In genomic region chr4:93828830-93829530, GRCh38 we compare ENCODE assay signal across 9 cellular contexts. TPM values are rescaled to one million over a fixed set of nuclear protein-coding genes. Genes with fewer than 3 reads are reported as not detected.
A peak's percentile ranks its signal among the peaks of the same experiment; 100 is the strongest.
DNase-seq lines count a peak whose midpoint lies in the region; ATAC-seq and TF ChIP-seq lines count a peak whose summit lies in the region.
"Had no signal": no experiment of that assay in that cellular context is flagged by ENCODE, and none has a peak within 500 bp of the region (broad histone marks: within the 10 kb centered on the region; RNA-seq: fewer than 3 reads in every experiment).

No MANE protein-coding gene starts in this region.

- H3K9me3 Mint-ChIP-seq in activated T-cell treated with anti-CD3 and anti-CD28 coated beads, Interleukin-2, amount 50 U/mL, for 72 hours: no peaks in the 10 kb centered on the region

- intact Hi-C loops in lower lobe of right lung (cut with DNase I): no loop called here

- H3K9me3 ChIP-seq in lower lobe of right lung: no peaks in the 10 kb centered on the region

- in situ Hi-C loops in astrocyte of the cerebellum (cut with HindIII; ENCODE audit: low sequenced_read_pairs): no loop called here

- H3K4me1 ChIP-seq in lower lobe of right lung (peaks cover 19% of the 10 kb centered on the region), urinary bladder (ENCODE audit: insufficient read depth) (no peaks in the 10 kb centered on the region)

- H3K36me3 Mint-ChIP-seq in activated T-cell treated with anti-CD3 and anti-CD28 coated beads, Interleukin-2, amount 50 U/mL, for 72 hours (ENCODE audit: insufficient read depth in 2 of 2): peaks cover 3 to 5% of the 10 kb centered on the region in 2 donors

- TF ChIP-seq CTCF in astrocyte of the cerebellum (IDR thresholded peaks at IDR 0.05; ENCODE audit: low read depth, low read length, missing control alignments): no peak
- TF ChIP-seq CTCF in lower lobe of right lung (IDR thresholded peaks at IDR 0.05): no peak

- H3K27ac Mint-ChIP-seq in activated T-cell treated with anti-CD3 and anti-CD28 coated beads, Interleukin-2, amount 50 U/mL, for 72 hours: no peak overlapping the region

- peak in 1 of 2 donors; percentile 21 for ATAC-seq in activated T-cell treated with anti-CD3 and anti-CD28 coated beads, Interleukin-2, amount 50 U/mL, for 72 hours (replicated peaks in 1 of 2)
- ATAC-seq in lower lobe of right lung: peak; percentile 25 to 37
- no peak for ATAC-seq in HG03460 (IDR thresholded peaks at IDR 0.05; ENCODE audit: unreplicated experiment)
- no peak for ATAC-seq in HG03139 (IDR thresholded peaks at IDR 0.05; ENCODE audit: unreplicated experiment)

- H3K27me3 Mint-ChIP-seq in activated T-cell treated with anti-CD3 and anti-CD28 coated beads, Interleukin-2, amount 50 U/mL, for 72 hours (ENCODE audit: low read depth): peaks cover 78% of the 10 kb centered on the region

- no peak overlapping the region for H3K27ac ChIP-seq in lower lobe of right lung
- H3K27ac ChIP-seq in urinary bladder (ENCODE audit: low read depth): no peak overlapping the region

- under 1% methylated on average over 49 of the region's 49 CpGs for WGBS in urinary bladder

- H3K4me1 Mint-ChIP-seq in activated T-cell treated with anti-CD3 and anti-CD28 coated beads, Interleukin-2, amount 50 U/mL, for 72 hours (ENCODE audit: low read depth): peaks cover 28% of the 10 kb centered on the region

- H3K4me3 Mint-ChIP-seq in activated T-cell treated with anti-CD3 and anti-CD28 coated beads, Interleukin-2, amount 50 U/mL, for 72 hours: peak overlapping the region; percentile 75 to 81

- H3K4me3 ChIP-seq in astrocyte of the cerebellum (ENCODE audit: low read depth, low read length) (peak overlapping the region; percentile 41), lower lobe of right lung (peak overlapping the region; percentile 32), urinary bladder (ENCODE audit: low read depth, low read length) (peak overlapping the region; percentile 26)

- no peaks in the 10 kb centered on the region for H3K36me3 ChIP-seq in lower lobe of right lung
- no peaks in the 10 kb centered on the region for H3K36me3 ChIP-seq in urinary bladder (ENCODE audit: insufficient read depth)

- DNase-seq in activated T-cell treated with anti-CD3 and anti-CD28 coated beads, Interleukin-2, amount 50 U/mL, for 72 hours: peak in 1 of 2 donors; percentile 6
- DNase-seq in activated T-cell treated with anti-CD3 and anti-CD28 coated beads, Interleukin-2, amount 50 U/mL, for 1 hour: no peak
- DNase-seq in astrocyte of the cerebellum (ENCODE audit: low read depth) (no peak), lower lobe of right lung (peak; percentile 44), A172 (ENCODE audit: low spot score) (no peak)

- peaks cover 82% of the 10 kb centered on the region for H3K27me3 ChIP-seq in lower lobe of right lung (ENCODE audit: low read depth)

RNA-seq across cellular contexts. Expression of gene ATOH1, which starts 0.4 kb away (rescaled TPM):
- not detected for total RNA-seq in activated T-cell treated with anti-CD3 and anti-CD28 coated beads, Interleukin-2, amount 50 U/mL, for 72 hours
- total RNA-seq in lower lobe of right lung (not detected), urinary bladder (not detected)
- polyA plus RNA-seq in urinary bladder: not detected
- total RNA-seq in A172 (2014; rRNA removed; shearing (Covaris generic)): not detected in 2 replicates
- total RNA-seq: subcutaneous adipose tissue had no signal

Comparison
In these comparisons a context has a peak if more than half of its experiments do, and no peak if none do; other contexts are left out.
1. ATAC-seq: peak in lower lobe of right lung (2 of 2); none in HG03460 (single experiment) and HG03139 (single experiment).
2. Peak in every context shown above with its lines, with median percentiles within 50 percentile points of each other: H3K4me3 ChIP-seq.